Comparison of ENCODE assay signal across 6 cellular contexts in genomic region chr7:85866540-85866939, GRCh38.
"Had no signal": no experiment of that assay in that cellular context is flagged by ENCODE, and none has a peak within 500 bp of the region (broad histone marks: within the 10 kb centered on the region; RNA-seq: fewer than 3 reads in every experiment).

No MANE protein-coding gene starts in this region.

- H3K9me3 ChIP-seq: HAP-1 had no signal

- H3K36me3 ChIP-seq: HAP-1 had no signal

- FAIRE-seq: HTR-8/SVneo had no signal

- H3K4me3 Mint-ChIP-seq: GM23338 had no signal

- DNase-seq: H7, IMR-90 had no signal

- ATAC-seq: GM23338, K562 had no signal

- H3K4me1 ChIP-seq: HAP-1 had no signal

- H3K27ac Mint-ChIP-seq: GM23338 had no signal

- H3K4me3 ChIP-seq: GM23338, HAP-1, K562 had no signal
